In genomic region chr16:7391694-7392093, GRCh38 we compare ENCODE assay signal across 8 cellular contexts. TPM values are rescaled to one million over a fixed set of nuclear protein-coding genes. Genes with fewer than 3 reads are reported as not detected.
"Had no signal": no experiment of that assay in that cellular context is flagged by ENCODE, and none has a peak within 500 bp of the region (broad histone marks: within the 10 kb centered on the region; RNA-seq: fewer than 3 reads in every experiment).

No MANE protein-coding gene starts in this region.

- H3K4me3 ChIP-seq: GM23338, K562 had no signal

- ATAC-seq: GM23338, K562 had no signal

- H3K27ac ChIP-seq: HL-60 had no signal

- DNase-seq: H9, HCEC 1CT, IMR-90, KG1 had no signal

RNA-seq across cellular contexts. Expression of gene RBFOX1, which starts 59.0 kb away (rescaled TPM):
- total RNA-seq: HT1080, IMR-90, K562 had no signal
